In genomic region chr2:108388045-108388444, GRCh38 we compare ENCODE assay signal across 1 cellular context.
TF ChIP-seq lines count a peak whose summit lies in the region.

No MANE protein-coding gene starts in this region.

TF ChIP-seq in A549, 52 proteins besides CTCF, POLR2A, EP300 and RAD21 (continued from another document):
- TF ChIP-seq PBX3 (IDR thresholded peaks at IDR 0.05) = no peak
- no peak for TF ChIP-seq FOSB (CRISPR knock-in tag; IDR thresholded peaks at IDR 0.05)
- no peak for TF ChIP-seq ZC3H11A (IDR thresholded peaks at IDR 0.05)
- TF ChIP-seq CBX2 (IDR thresholded peaks at IDR 0.05; ENCODE audit: borderline replicate concordance, low read depth) = no peak
- no peak for TF ChIP-seq ZSCAN20 (CRISPR knock-in tag; IDR thresholded peaks at IDR 0.05)
- peak; percentile 67 to 72; a peak in 2 of 5 replicates for TF ChIP-seq JUN (IDR thresholded peaks at IDR 0.05)
- no peak for TF ChIP-seq CBX8 (IDR thresholded peaks at IDR 0.05)
- no peak for TF ChIP-seq FOXS1 (CRISPR knock-in tag; IDR thresholded peaks at IDR 0.05)
- no peak for TF ChIP-seq MAZ (IDR thresholded peaks at IDR 0.05; ENCODE audit: borderline replicate concordance, low read depth, low read length)
- TF ChIP-seq KDM5A (IDR thresholded peaks at IDR 0.05) = no peak
- no peak for TF ChIP-seq USF2 (IDR thresholded peaks at IDR 0.05)
- no peak for TF ChIP-seq ATOH8 (CRISPR knock-in tag; IDR thresholded peaks at IDR 0.05; ENCODE audit: low read depth)
- TF ChIP-seq HES2 (IDR thresholded peaks at IDR 0.05) = no peak
- TF ChIP-seq HOXB13 (CRISPR knock-in tag; IDR thresholded peaks at IDR 0.05; ENCODE audit: low read depth) = no peak
- no peak for TF ChIP-seq PHF8 (IDR thresholded peaks at IDR 0.05; ENCODE audit: borderline replicate concordance, low read depth)
- no peak for TF ChIP-seq TP53 (CRISPR knock-in tag; IDR thresholded peaks at IDR 0.05)
- TF ChIP-seq RFX5 (IDR thresholded peaks at IDR 0.05) = no peak
- peak; percentile 69 for TF ChIP-seq FOSL2 (IDR thresholded peaks at IDR 0.05)
- TF ChIP-seq FOSL2 (CRISPR knock-in tag; IDR thresholded peaks at IDR 0.05) = peak; percentile 86
- no peak for TF ChIP-seq CHD2 (IDR thresholded peaks at IDR 0.05; ENCODE audit: low read length, partially characterized antibody)
- TF ChIP-seq NR3C1 (IDR thresholded peaks at IDR 0.05) = no peak
- TF ChIP-seq HDAC2 (IDR thresholded peaks at IDR 0.05) = no peak
- TF ChIP-seq E2F6 (IDR thresholded peaks at IDR 0.05; ENCODE audit: borderline replicate concordance, low read depth) = no peak
- TF ChIP-seq CHD4 (IDR thresholded peaks at IDR 0.05; ENCODE audit: borderline replicate concordance) = no peak
- no peak for TF ChIP-seq NPAS2 (CRISPR knock-in tag; IDR thresholded peaks at IDR 0.05; ENCODE audit: borderline replicate concordance)
- no peak for TF ChIP-seq TFCP2L1 (CRISPR knock-in tag; IDR thresholded peaks at IDR 0.05)
- TF ChIP-seq SREBF2 (IDR thresholded peaks at IDR 0.05) = no peak
- TF ChIP-seq RARB (CRISPR knock-in tag; IDR thresholded peaks at IDR 0.05) = no peak
- no peak for TF ChIP-seq MYC (IDR thresholded peaks at IDR 0.05; ENCODE audit: borderline replicate concordance, low read length)
- no peak for TF ChIP-seq RNF2 (IDR thresholded peaks at IDR 0.05; ENCODE audit: borderline replicate concordance, low read depth)
- TF ChIP-seq HOXB5 (CRISPR knock-in tag; IDR thresholded peaks at IDR 0.05) = 0 out of 2 replicates have a peak, but pooled peaks have one; percentile 4
- TF ChIP-seq BHLHE40 (IDR thresholded peaks at IDR 0.05; ENCODE audit: low read depth, low read length) = no peak
- no peak for TF ChIP-seq NFE2L2 (conservative IDR thresholded peaks at IDR 0.05; ENCODE audit: low read length)
- peak; percentile 83 for TF ChIP-seq JUNB (IDR thresholded peaks at IDR 0.05)
- TF ChIP-seq REST (IDR thresholded peaks at IDR 0.05) = no peak
- no peak for TF ChIP-seq EHF (CRISPR knock-in tag; IDR thresholded peaks at IDR 0.05)
- TF ChIP-seq MAX (IDR thresholded peaks at IDR 0.05) = peak; percentile 55; the same call in 1 of the 2 replicates
- no peak for TF ChIP-seq ELK1 (IDR thresholded peaks at IDR 0.05; ENCODE audit: low read depth, low read length)
- TF ChIP-seq HOXA7 (CRISPR knock-in tag; IDR thresholded peaks at IDR 0.05) = no peak
- no peak for TF ChIP-seq HEYL (CRISPR knock-in tag; IDR thresholded peaks at IDR 0.05)
- TF ChIP-seq CEBPB (IDR thresholded peaks at IDR 0.05) = peak in 1 of 2 experiments; percentile 61; a peak in 1 of 4 replicates
- TF ChIP-seq ESRRA (IDR thresholded peaks at IDR 0.05; ENCODE audit: borderline replicate concordance, low read length) = no peak
- TF ChIP-seq BCL3 (IDR thresholded peaks at IDR 0.05) = peak; percentile 76; the same call in 2 of the 3 replicates
- TF ChIP-seq ZFP36 (IDR thresholded peaks at IDR 0.05; ENCODE audit: borderline replicate concordance, partially characterized antibody) = no peak
- TF ChIP-seq KDM1A (IDR thresholded peaks at IDR 0.05; ENCODE audit: low read depth) = no peak
- TF ChIP-seq ZNF302 (CRISPR knock-in tag; IDR thresholded peaks at IDR 0.05) = no peak
- no peak for TF ChIP-seq POLR2AphosphoS2 (conservative IDR thresholded peaks at IDR 0.05; ENCODE audit: low read length)
- no peak for TF ChIP-seq RCOR1 (IDR thresholded peaks at IDR 0.05; ENCODE audit: low read depth, low read length)
- peak; percentile 67; the same call in 1 of the 2 replicates for TF ChIP-seq GATA3 (IDR thresholded peaks at IDR 0.05; ENCODE audit: borderline replicate concordance)
- TF ChIP-seq SMC3 (IDR thresholded peaks at IDR 0.05) = 0 out of 3 replicates have a peak, but pooled peaks have one; percentile 27
